ENCODE assay signal across 8 cellular contexts in the genomic region with DNA sequence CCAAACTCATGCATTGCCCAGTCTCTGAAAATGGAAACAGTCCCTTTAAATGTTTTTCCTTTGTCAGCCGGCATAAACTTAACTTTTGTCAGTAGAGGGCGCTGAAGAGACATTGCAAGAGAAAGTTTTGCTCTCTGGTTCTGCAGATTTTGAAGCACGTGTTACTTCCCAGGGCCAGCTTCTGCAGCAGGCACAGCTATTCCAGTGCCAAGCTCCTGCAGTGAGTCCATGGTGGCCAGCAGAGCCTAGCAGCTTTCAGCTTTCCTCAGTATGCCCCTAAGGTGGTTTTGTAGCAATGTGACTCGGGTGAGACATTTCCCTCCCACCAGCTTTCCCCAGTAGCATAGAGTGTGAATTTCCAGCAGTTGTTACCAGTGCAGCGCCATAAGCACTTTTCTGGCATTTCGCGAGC. TPM values are rescaled to one million over a fixed set of nuclear protein-coding genes. Genes with fewer than 3 reads are reported as not detected.
A peak's percentile ranks its signal among the peaks of the same experiment; 100 is the strongest.
DNase-seq lines count a peak whose midpoint lies in the region; ATAC-seq and TF ChIP-seq lines count a peak whose summit lies in the region.

No MANE protein-coding gene starts in this region.

- POLR2A ChIA-PET in GM10248 (lab: Yijun Ruan, JAX), result no interaction called here

- peaks cover 15% of the 10 kb centered on the region for H3F3A ChIP-seq in MM.1S (ENCODE audit: insufficient read depth, low read length)

- no peaks in the 10 kb centered on the region; the same call in 1 of the 2 replicates for H4K20me1 ChIP-seq in MM.1S (ENCODE audit: insufficient read depth, low read length)

- TF ChIP-seq POLR2A in heart left ventricle (IDR thresholded peaks at IDR 0.05), result no peak

- in situ Hi-C loops in HAP-1 (cut with MboI; ENCODE audit: low sequenced_read_pairs), result no loop called here

- peak; percentile 79 to 93 (median 82) for ATAC-seq in heart left ventricle
- peak; percentile 78 to 95 (median 92) for ATAC-seq in psoas muscle

- no peak overlapping the region for H3K9ac ChIP-seq in MM.1S (ENCODE audit: low read length)

- intact Hi-C loops in heart left ventricle (cut with DNase I) (loop anchor here in 9 of 10 donors (1.0 to 5.0 kb wide), 5 partner anchors 35 to 60 kb away; no protein-coding TSS in a partner anchor), psoas muscle (cut with DNase I) (loop anchor here (1.0 to 10.0 kb wide), 4 partner anchors 55 to 473 kb away; no protein-coding TSS in a partner anchor)

- no peaks in the 10 kb centered on the region for H3K79me2 ChIP-seq in MM.1S (ENCODE audit: low read length)

- H3K27ac ChIP-seq in MM.1S (ENCODE audit: low read length), result no peak overlapping the region
- peak overlapping the region in 1 of 12 donors; percentile 75 for H3K27ac ChIP-seq in heart left ventricle
- H3K27ac ChIP-seq in psoas muscle, result no peak overlapping the region

- H3K4me2 ChIP-seq in MM.1S (ENCODE audit: low read depth, low read length), result peak overlapping the region; percentile 5; the same call in 1 of the 2 replicates

- H3K4me1 ChIP-seq in HAP-1 (no peaks in the 10 kb centered on the region), MM.1S (ENCODE audit: low read length) (peaks cover 16% of the 10 kb centered on the region), heart left ventricle (peaks cover 0 to 37% (median 6%) of the 10 kb centered on the region in 12 donors), psoas muscle (peaks cover 10% of the 10 kb centered on the region)

- H3K27me3 ChIP-seq in HAP-1 (ENCODE audit: low read depth), result no peaks in the 10 kb centered on the region
- H3K27me3 ChIP-seq in MM.1S (replicated peaks; ENCODE audit: insufficient read depth, low read length), result peaks cover 47% of the 10 kb centered on the region
- H3K27me3 ChIP-seq in heart left ventricle, result no peaks in the 10 kb centered on the region
- no peaks in the 10 kb centered on the region for H3K27me3 ChIP-seq in psoas muscle (ENCODE audit: insufficient read depth in 3 of 3, low read length in 2 of 3)

- peak; percentile 80 for TF ChIP-seq CTCF in GM10248 (IDR thresholded peaks at IDR 0.05; ENCODE audit: control extremely low read depth, extremely low read depth, low read depth, missing control alignments)
- peak; percentile 87 for TF ChIP-seq CTCF in MM.1S (IDR thresholded peaks at IDR 0.05; ENCODE audit: low read length)
- TF ChIP-seq CTCF in heart left ventricle (IDR thresholded peaks at IDR 0.05), result peak; percentile 70 to 93 (median 84)
- TF ChIP-seq CTCF in psoas muscle (IDR thresholded peaks at IDR 0.05), result peak; percentile 83

- H2AFZ ChIP-seq in MM.1S (ENCODE audit: low read length), result no peak overlapping the region

- no peaks in the 10 kb centered on the region for H3K9me2 ChIP-seq in MM.1S (replicated peaks; ENCODE audit: insufficient read depth, low read length)

- WGBS in heart left ventricle, 4 donors, result 23 to 34% (median 27%) methylated on average over 7 of the region's 7 CpGs
- 23 to 33% (median 24%) methylated on average over 7 of the region's 7 CpGs for WGBS in psoas muscle, 3 donors

- H3K4me3 ChIP-seq in HAP-1 (no peak overlapping the region), MM.1S (ENCODE audit: low read length) (no peak overlapping the region), heart left ventricle (peak overlapping the region in 5 of 12 donors; percentile 10 to 28 (median 22)), psoas muscle (peak overlapping the region; percentile 14)

- peak; percentile 35 for DNase-seq in GM10248 (ENCODE audit: extremely low spot score)
- peak; percentile 61 to 68 for DNase-seq in HAP-1 (ENCODE audit: low spot score in 2 of 2)
- peak; percentile 86 for DNase-seq in MM.1S
- DNase-seq in SK-N-DZ (ENCODE audit: low spot score), result peak; percentile 85
- peak; percentile 6 for DNase-seq in activated naive CD8-positive, alpha-beta T cell treated with anti-CD3 and anti-CD28 coated beads, Interleukin-2, amount 50 U/mL, for 16 hours (ENCODE audit: low read depth, low spot score)
- DNase-seq in heart left ventricle, result peak; percentile 52 to 73 (median 66)
- peak; percentile 53 to 70 for DNase-seq in psoas muscle
- DNase-seq in GOT3 (lab: John Stamatoyannopoulos, UW), result no peak

- no peaks in the 10 kb centered on the region for H3K9me3 ChIP-seq in HAP-1
- H3K9me3 ChIP-seq in MM.1S (replicated peaks; ENCODE audit: insufficient read depth, low read length), result no peaks in the 10 kb centered on the region
- H3K9me3 ChIP-seq in heart left ventricle, result peaks cover 0 to 4% (median 0%) of the 10 kb centered on the region in 12 donors
- no peaks in the 10 kb centered on the region for H3K9me3 ChIP-seq in psoas muscle

- H3K36me3 ChIP-seq in HAP-1 (replicated peaks), result no peaks in the 10 kb centered on the region
- no peaks in the 10 kb centered on the region for H3K36me3 ChIP-seq in MM.1S (replicated peaks; ENCODE audit: insufficient read depth, low read length)
- H3K36me3 ChIP-seq in heart left ventricle, result no peaks in the 10 kb centered on the region
- no peaks in the 10 kb centered on the region for H3K36me3 ChIP-seq in psoas muscle (ENCODE audit: insufficient read depth in 1 of 2, low read depth in 1 of 2)

- CTCF ChIA-PET in GM10248 (lab: Yijun Ruan, JAX), result interaction anchor here (0.6 to 2.4 kb wide), 24 partner anchors 10 to 851 kb away, joined by 3 to 52 read pairs (median 4); no protein-coding TSS in a partner anchor

RNA-seq across cellular contexts. Expression of gene IFI44L, which starts 2.6 kb away (rescaled TPM):
- polyA plus RNA-seq in SK-N-DZ (2014; cell fraction: cytosol; rRNA removed), result 0.51 and 0.65 TPM in 2 replicates
- polyA plus RNA-seq in SK-N-DZ (2014; cell fraction: nucleus; rRNA removed), result 2.5 and 4.8 TPM in 2 replicates
- total RNA-seq in heart left ventricle, result 10 to 100 TPM in 5 of 9 donors, 1 to 10 TPM in 4; 4.2 to 41.7 (median 15.4) TPM
- polyA plus RNA-seq in heart left ventricle, result 1 to 10 TPM; 3.3 to 3.4 TPM
- 1 to 10 TPM; 2.5 to 5.6 (median 4.0) TPM for total RNA-seq in psoas muscle
- polyA plus RNA-seq in psoas muscle, result 1 to 10 TPM in 2 of 3 donors, under 1 TPM in 1; 0.91 to 1.9 (median 1.6) TPM

RNA-seq across cellular contexts. Expression of gene IFI44, which starts 32.0 kb away (rescaled TPM):
- polyA plus RNA-seq in SK-N-DZ (2014; cell fraction: cytosol; rRNA removed), result 0.17 and 1.1 TPM in 2 replicates
- polyA plus RNA-seq in SK-N-DZ (2014; cell fraction: nucleus; rRNA removed), result 0.72 and 0.97 TPM in 2 replicates
- total RNA-seq in heart left ventricle, result 10 to 100 TPM in 4 of 9 donors, 1 to 10 TPM in 5; 4.5 to 43.0 (median 9.6) TPM
- polyA plus RNA-seq in heart left ventricle, result 10 to 100 TPM; 11.2 to 14.8 TPM
- total RNA-seq in psoas muscle, result 1 to 10 TPM; 3.3 to 6.8 (median 4.0) TPM
- polyA plus RNA-seq in psoas muscle, result 1 to 10 TPM; 3.3 to 5.0 (median 4.3) TPM
